28 cellular contexts compared by ENCODE assay signal in genomic region chr22:50665212-50665611, GRCh38. TPM values are rescaled to one million over a fixed set of nuclear protein-coding genes. Genes with fewer than 3 reads are reported as not detected.
"Had no signal": no experiment of that assay in that cellular context is flagged by ENCODE, and none has a peak within 500 bp of the region (broad histone marks: within the 10 kb centered on the region; RNA-seq: fewer than 3 reads in every experiment).

No MANE protein-coding gene starts in this region.

- ATAC-seq: naive thymus-derived CD8-positive, alpha-beta T cell; natural killer cell treated with Interleukin-12 subunit alpha and Interleukin-12 subunit beta and Interleukin-15 and Interleukin-18, amount 100 ng/mL, for 72 hours; pancreas; psoas muscle; right cardiac atrium; right lobe of liver; stimulated activated memory B cell treated with anti-CD40 and anti-IgM and Interleukin-4, amounts not matched to agents 10 μg/mL and 1 μg/mL and 100 μg/mL, for 72 hours; stimulated activated naive CD8-positive, alpha-beta T cell treated with anti-CD3 and anti-CD28 coated beads, Interleukin-15, amount 100 ng/mL, for 72 hours; stimulated activated naive CD8-positive, alpha-beta T cell treated with anti-CD3 and anti-CD28 coated beads, Interleukin-15, Interleukin-2, amounts not matched to agents 100 U/mL and 50 U/mL, for 24 hours had no signal

- H3K27me3 ChIP-seq: right lobe of liver, testis, upper lobe of left lung had no signal

- H3K27ac ChIP-seq: neutrophil, pancreas, psoas muscle, right lobe of liver, skin epidermis, spleen, suprapubic skin, testis, tibial artery, transverse colon, upper lobe of left lung had no signal

- H3K4me3 ChIP-seq: pancreas, psoas muscle, right lobe of liver, skin epidermis, smooth muscle cell, spleen, suprapubic skin, testis, tibial artery, transverse colon, upper lobe of left lung had no signal

- H3K4me1 ChIP-seq: pancreas, psoas muscle, right lobe of liver, suprapubic skin, testis, tibial artery, transverse colon, upper lobe of left lung had no signal

- DNase-seq: naive B cell; naive thymus-derived CD8-positive, alpha-beta T cell; nephron progenitor cell; nucleus accumbens; psoas muscle; right cardiac atrium; right lobe of liver; spleen; stimulated activated CD4-positive, alpha-beta T cell treated with anti-CD3 and anti-CD28 coated beads, Interleukin-12 subunit alpha, Interleukin-12 subunit beta, amount 100 ng/mL, for 4 hours; stimulated activated CD4-positive, alpha-beta T cell treated with anti-CD3 and anti-CD28 coated beads, Interleukin-1b, Interleukin-23, amount 100 ng/mL, for 48 hours; stimulated activated CD4-positive, alpha-beta T cell treated with anti-CD3 and anti-CD28 coated beads, Interleukin-4, amount 100 ng/mL, for 1 hour; stimulated activated CD4-positive, alpha-beta T cell treated with anti-CD3 and anti-CD28 coated beads, Interleukin-4, amount 100 ng/mL, for 4 hours; stimulated activated CD8-positive, alpha-beta memory T cell treated with anti-CD3 and anti-CD28 coated beads, Interleukin-4, amount 100 ng/mL, for 48 hours; stimulated activated naive CD4-positive, alpha-beta T cell; stimulated activated naive CD8-positive, alpha-beta T cell treated with anti-CD3 and anti-CD28 coated beads, Interleukin-15, amount 100 ng/mL, for 72 hours; stimulated activated naive CD8-positive, alpha-beta T cell treated with anti-CD3 and anti-CD28 coated beads, Interleukin-15, Interleukin-2, amounts not matched to agents 100 U/mL and 50 U/mL, for 24 hours; substantia nigra; testis; tibial artery; transverse colon; upper lobe of left lung had no signal

- H3K36me3 ChIP-seq: neutrophil, pancreas, right lobe of liver, spleen, suprapubic skin, tibial artery, transverse colon, upper lobe of left lung had no signal

- H3K9me3 ChIP-seq: neutrophil, pancreas, psoas muscle, right lobe of liver, spleen, suprapubic skin, testis, tibial artery, transverse colon, upper lobe of left lung had no signal

RNA-seq across cellular contexts. Expression of gene SHANK3, which starts 7.4 kb away (rescaled TPM):
- total RNA-seq: natural killer cell treated with Interleukin-12 subunit alpha and Interleukin-12 subunit beta and Interleukin-15 and Interleukin-18, amount 100 ng/mL, for 72 hours had no signal
